ENCODE assay signal across 1 cellular context in the genomic region with DNA sequence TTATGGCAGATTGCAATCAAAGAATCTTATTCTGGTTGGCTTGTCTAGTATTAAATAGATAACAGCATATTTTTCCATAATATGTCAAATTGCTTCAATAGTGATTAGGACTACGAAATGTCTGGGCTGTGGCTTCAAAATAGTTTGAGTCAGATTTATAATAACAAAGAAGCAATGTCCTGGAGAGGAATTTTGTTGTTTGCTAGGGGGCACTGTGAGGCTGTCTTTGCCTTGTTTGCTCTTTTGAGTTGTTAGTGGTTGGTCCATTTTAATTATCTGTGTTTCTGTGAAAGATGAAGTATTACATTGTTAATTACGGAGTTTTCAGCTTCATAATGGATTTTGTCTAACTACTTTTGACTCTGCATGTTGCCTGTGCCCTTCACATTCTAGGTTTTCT.
TF ChIP-seq lines count a peak whose summit lies in the region.

No MANE protein-coding gene starts in this region.

TF ChIP-seq in WTC11, 78 proteins besides CTCF, POLR2A, EP300 and RAD21 (continued from another document):
- TF ChIP-seq MYBL2 (CRISPR knock-in tag; IDR thresholded peaks at IDR 0.05) (no peak), NR2C2 (CRISPR knock-in tag; IDR thresholded peaks at IDR 0.05) (no peak), NFATC4 (CRISPR knock-in tag; IDR thresholded peaks at IDR 0.05) (no peak), ZNF138 (CRISPR knock-in tag; conservative IDR thresholded peaks at IDR 0.05) (no peak), SMAD4 (CRISPR knock-in tag; IDR thresholded peaks at IDR 0.05) (no peak), GRHL2 (CRISPR knock-in tag; IDR thresholded peaks at IDR 0.05; ENCODE audit: insufficient replicate concordance, severe bottlenecking) (no peak), ELF4 (CRISPR knock-in tag; IDR thresholded peaks at IDR 0.05; ENCODE audit: low read depth) (no peak)
- TF ChIP-seq, protein P1, sequence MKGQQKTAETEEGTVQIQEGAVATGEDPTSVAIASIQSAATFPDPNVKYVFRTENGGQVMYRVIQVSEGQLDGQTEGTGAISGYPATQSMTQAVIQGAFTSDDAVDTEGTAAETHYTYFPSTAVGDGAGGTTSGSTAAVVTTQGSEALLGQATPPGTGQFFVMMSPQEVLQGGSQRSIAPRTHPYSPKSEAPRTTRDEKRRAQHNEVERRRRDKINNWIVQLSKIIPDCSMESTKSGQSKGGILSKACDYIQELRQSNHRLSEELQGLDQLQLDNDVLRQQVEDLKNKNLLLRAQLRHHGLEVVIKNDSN (CRISPR knock-in tag; IDR thresholded peaks at IDR 0.05) = no peak
- TF ChIP-seq, protein P2, sequence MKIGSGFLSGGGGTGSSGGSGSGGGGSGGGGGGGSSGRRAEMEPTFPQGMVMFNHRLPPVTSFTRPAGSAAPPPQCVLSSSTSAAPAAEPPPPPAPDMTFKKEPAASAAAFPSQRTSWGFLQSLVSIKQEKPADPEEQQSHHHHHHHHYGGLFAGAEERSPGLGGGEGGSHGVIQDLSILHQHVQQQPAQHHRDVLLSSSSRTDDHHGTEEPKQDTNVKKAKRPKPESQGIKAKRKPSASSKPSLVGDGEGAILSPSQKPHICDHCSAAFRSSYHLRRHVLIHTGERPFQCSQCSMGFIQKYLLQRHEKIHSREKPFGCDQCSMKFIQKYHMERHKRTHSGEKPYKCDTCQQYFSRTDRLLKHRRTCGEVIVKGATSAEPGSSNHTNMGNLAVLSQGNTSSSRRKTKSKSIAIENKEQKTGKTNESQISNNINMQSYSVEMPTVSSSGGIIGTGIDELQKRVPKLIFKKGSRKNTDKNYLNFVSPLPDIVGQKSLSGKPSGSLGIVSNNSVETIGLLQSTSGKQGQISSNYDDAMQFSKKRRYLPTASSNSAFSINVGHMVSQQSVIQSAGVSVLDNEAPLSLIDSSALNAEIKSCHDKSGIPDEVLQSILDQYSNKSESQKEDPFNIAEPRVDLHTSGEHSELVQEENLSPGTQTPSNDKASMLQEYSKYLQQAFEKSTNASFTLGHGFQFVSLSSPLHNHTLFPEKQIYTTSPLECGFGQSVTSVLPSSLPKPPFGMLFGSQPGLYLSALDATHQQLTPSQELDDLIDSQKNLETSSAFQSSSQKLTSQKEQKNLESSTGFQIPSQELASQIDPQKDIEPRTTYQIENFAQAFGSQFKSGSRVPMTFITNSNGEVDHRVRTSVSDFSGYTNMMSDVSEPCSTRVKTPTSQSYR (CRISPR knock-in tag; IDR thresholded peaks at IDR 0.05) = no peak
- TF ChIP-seq, protein P3, sequence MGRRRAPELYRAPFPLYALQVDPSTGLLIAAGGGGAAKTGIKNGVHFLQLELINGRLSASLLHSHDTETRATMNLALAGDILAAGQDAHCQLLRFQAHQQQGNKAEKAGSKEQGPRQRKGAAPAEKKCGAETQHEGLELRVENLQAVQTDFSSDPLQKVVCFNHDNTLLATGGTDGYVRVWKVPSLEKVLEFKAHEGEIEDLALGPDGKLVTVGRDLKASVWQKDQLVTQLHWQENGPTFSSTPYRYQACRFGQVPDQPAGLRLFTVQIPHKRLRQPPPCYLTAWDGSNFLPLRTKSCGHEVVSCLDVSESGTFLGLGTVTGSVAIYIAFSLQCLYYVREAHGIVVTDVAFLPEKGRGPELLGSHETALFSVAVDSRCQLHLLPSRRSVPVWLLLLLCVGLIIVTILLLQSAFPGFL (CRISPR knock-in tag; IDR thresholded peaks at IDR 0.05; ENCODE audit: borderline replicate concordance) = no peak
